ENCODE assay signal across 22 cellular contexts in genomic region chrX:29040160-29040559, GRCh38.
A peak's percentile ranks its signal among the peaks of the same experiment; 100 is the strongest.
DNase-seq lines count a peak whose midpoint lies in the region; ATAC-seq, FAIRE-seq and TF ChIP-seq lines count a peak whose summit lies in the region.
"Had no signal": no experiment of that assay in that cellular context is flagged by ENCODE, and none has a peak within 500 bp of the region (broad histone marks: within the 10 kb centered on the region; RNA-seq: fewer than 3 reads in every experiment).

No MANE protein-coding gene starts in this region.

- no peak overlapping the region for H3K4me3 Mint-ChIP-seq in nephron
- H3K4me3 Mint-ChIP-seq: B cell; CD4-positive, CD25-positive, alpha-beta regulatory T cell; CD8-positive, alpha-beta T cell; HFFc6 had no signal

- TF ChIP-seq RAD21 in A549 (conservative IDR thresholded peaks at IDR 0.05 in 1 of 2, IDR thresholded peaks at IDR 0.05 in 1 of 2), result no peak

- H3K9me3 ChIP-seq in heart right ventricle (no peaks in the 10 kb centered on the region), right cardiac atrium (ENCODE audit: control insufficient read depth, low read length) (no peaks in the 10 kb centered on the region), A549 (no peaks in the 10 kb centered on the region)
- H3K9me3 ChIP-seq in effector memory CD4-positive, alpha-beta T cell (ENCODE audit: control insufficient read depth, low read length), result no peaks in the 10 kb centered on the region
- H3K9me3 ChIP-seq: BLaER1, Caco-2, HAP-1 had no signal

- POLR2A ChIA-PET in A549 (lab: Yijun Ruan, JAX), result no interaction called here

- H3K27me3 ChIP-seq in heart right ventricle (no peaks in the 10 kb centered on the region), right cardiac atrium (ENCODE audit: control insufficient read depth, insufficient read depth) (no peaks in the 10 kb centered on the region)
- H3K27me3 ChIP-seq in effector memory CD4-positive, alpha-beta T cell (replicated peaks; ENCODE audit: control insufficient read depth, insufficient read depth, low read length, poor library complexity, severe bottlenecking), result no peaks in the 10 kb centered on the region
- H3K27me3 ChIP-seq: BLaER1 had no signal

- 45 to 58% methylated on average over 1 of the region's 1 CpG for WGBS in heart right ventricle, 2 donors
- 41% methylated on average over 1 of the region's 1 CpG for WGBS in right cardiac atrium
- WGBS in A549 (ENCODE audit: missing lambda C conversion rate), result 13% methylated on average over 1 of the region's 1 CpG

- no peaks in the 10 kb centered on the region for H3K4me1 ChIP-seq in heart right ventricle
- H3K4me1 ChIP-seq in right cardiac atrium (ENCODE audit: control insufficient read depth, insufficient read depth, low read length), result no peaks in the 10 kb centered on the region
- no peaks in the 10 kb centered on the region for H3K4me1 ChIP-seq in A549
- no peaks in the 10 kb centered on the region for H3K4me1 ChIP-seq in effector memory CD4-positive, alpha-beta T cell (ENCODE audit: control insufficient read depth, insufficient read depth, low read length, poor library complexity, severe bottlenecking)
- H3K4me1 ChIP-seq: Caco-2 had no signal

- H3K36me3 ChIP-seq in heart right ventricle, result no peaks in the 10 kb centered on the region
- H3K36me3 ChIP-seq in effector memory CD4-positive, alpha-beta T cell (ENCODE audit: control insufficient read depth, insufficient read depth, low read length), result no peaks in the 10 kb centered on the region
- H3K36me3 ChIP-seq: BLaER1, HAP-1 had no signal

- peak overlapping the region; percentile 96 to 99 (median 98) for H3K27ac Mint-ChIP-seq in nephron
- H3K27ac Mint-ChIP-seq: B cell; CD4-positive, CD25-positive, alpha-beta regulatory T cell; CD8-positive, alpha-beta T cell; HFFc6 had no signal

- no peaks in the 10 kb centered on the region for H3K27me3 Mint-ChIP-seq in nephron (ENCODE audit: low read depth)
- H3K27me3 Mint-ChIP-seq: B cell; CD4-positive, CD25-positive, alpha-beta regulatory T cell had no signal

- H3K4me2 ChIP-seq in A549, result no peak overlapping the region

- DNase-seq in heart right ventricle (peak in 1 of 2 donors; percentile 6), right cardiac atrium (no peak), A549 (ENCODE audit: low read depth in 1 of 2, low spot score in 1 of 2) (no peak), NCI-H526 treated with DMSO at 0.1 percent for 48 hours (lab: John Stamatoyannopoulos, UW) (peak; percentile 7), GM13977 (ENCODE audit: low spot score) (no peak)
- no peak for DNase-seq in effector memory CD4-positive, alpha-beta T cell
- DNase-seq: Caco-2; CD4-positive, CD25-positive, alpha-beta regulatory T cell; CD8-positive, alpha-beta T cell; DMS153; DND-41; GOT3; HFFc6 had no signal

- H3K27ac ChIP-seq in heart right ventricle, result peak overlapping the region in 4 of 10 donors; percentile 34 to 39 (median 36)
- no peak overlapping the region for H3K27ac ChIP-seq in right cardiac atrium (ENCODE audit: low read length)
- no peak overlapping the region for H3K27ac ChIP-seq in A549
- H3K27ac ChIP-seq in effector memory CD4-positive, alpha-beta T cell (ENCODE audit: insufficient read depth, low read length, poor library complexity, severe bottlenecking), result no peak overlapping the region
- H3K27ac ChIP-seq: BLaER1, C4-2B had no signal

- CTCF ChIA-PET in A549 (lab: Yijun Ruan, JAX), result no interaction called here

- H3K4me1 Mint-ChIP-seq in nephron, result peaks cover 47% of the 10 kb centered on the region
- H3K4me1 Mint-ChIP-seq: B cell; CD4-positive, CD25-positive, alpha-beta regulatory T cell had no signal

- peak; percentile 51 for FAIRE-seq in A549 (lab: Jason Lieb, UNC)
- FAIRE-seq: G401.6, GM12892, H54 had no signal

- TF ChIP-seq POLR2A in A549 (IDR thresholded peaks at IDR 0.05; ENCODE audit: low read length), result no peak

- TF ChIP-seq EP300 in A549 (IDR thresholded peaks at IDR 0.05), result no peak

- no peak overlapping the region for H3K4me3 ChIP-seq in heart right ventricle
- no peak overlapping the region for H3K4me3 ChIP-seq in right cardiac atrium (ENCODE audit: low read length)
- no peak overlapping the region for H3K4me3 ChIP-seq in A549
- H3K4me3 ChIP-seq in effector memory CD4-positive, alpha-beta T cell (ENCODE audit: insufficient read depth, low read depth, low read length, poor library complexity, severe bottlenecking), result no peak overlapping the region
- H3K4me3 ChIP-seq: BLaER1, HAP-1 had no signal

- in situ Hi-C loops in GM13977 (cut with MboI; ENCODE audit: low pct_unique_long_range_greater_than_20kb, low sequenced_read_pairs, unreplicated experiment), result no loop called here

- H3K36me3 Mint-ChIP-seq in nephron (ENCODE audit: low read depth), result no peaks in the 10 kb centered on the region
- H3K36me3 Mint-ChIP-seq: CD4-positive, CD25-positive, alpha-beta regulatory T cell; CD8-positive, alpha-beta T cell had no signal

- H3K9me3 Mint-ChIP-seq in nephron, result no peaks in the 10 kb centered on the region
- H3K9me3 Mint-ChIP-seq: CD8-positive, alpha-beta T cell; HFFc6 had no signal

- peak in 6 of 8 donors; percentile 21 to 88 (median 54) for ATAC-seq in heart right ventricle
- ATAC-seq in right cardiac atrium, result no peak
- ATAC-seq in A549, result no peak
- no peak for ATAC-seq in HG03521 (IDR thresholded peaks at IDR 0.05; ENCODE audit: unreplicated experiment)
- ATAC-seq: CD8-positive, alpha-beta T cell had no signal

- no peak for TF ChIP-seq CTCF in heart right ventricle (IDR thresholded peaks at IDR 0.05)
- TF ChIP-seq CTCF in A549 (IDR thresholded peaks at IDR 0.05), result no peak
- TF ChIP-seq CTCF in nephron (IDR thresholded peaks at IDR 0.05; ENCODE audit: unreplicated experiment in 3 of 3), result no peak
- TF ChIP-seq CTCF in GM13977 (IDR thresholded peaks at IDR 0.05; ENCODE audit: extremely low read depth, insufficient read depth, missing control alignments), result no peak

- intact Hi-C loops in heart right ventricle (cut with DNase I), result loop anchor here in 4 of 10 donors (5.0 to 10.0 kb wide), 2 partner anchors 445 to 453 kb away; partner anchors contain the start of gene IL1RAPL1 (in 3 of the 4)
- intact Hi-C loops in right cardiac atrium (cut with DNase I), result loop anchor here in 1 of 4 donors (5.0 kb wide), 1 partner anchor 453 kb away; the partner anchor contains the start of gene IL1RAPL1

TF ChIP-seq in A549, 52 proteins besides CTCF, POLR2A, EP300 and RAD21 (continues in another document):
- TF ChIP-seq RARB (CRISPR knock-in tag; IDR thresholded peaks at IDR 0.05) (no peak), CHD4 (IDR thresholded peaks at IDR 0.05; ENCODE audit: borderline replicate concordance) (no peak), KDM1A (IDR thresholded peaks at IDR 0.05; ENCODE audit: low read depth) (no peak), RNF2 (IDR thresholded peaks at IDR 0.05; ENCODE audit: borderline replicate concordance, low read depth) (no peak), FOSB (CRISPR knock-in tag; IDR thresholded peaks at IDR 0.05) (no peak), HOXB5 (CRISPR knock-in tag; IDR thresholded peaks at IDR 0.05) (no peak), FOXS1 (CRISPR knock-in tag; IDR thresholded peaks at IDR 0.05) (no peak), JUN (IDR thresholded peaks at IDR 0.05) (no peak), HES2 (IDR thresholded peaks at IDR 0.05) (no peak), MAX (IDR thresholded peaks at IDR 0.05) (no peak), PHF8 (IDR thresholded peaks at IDR 0.05; ENCODE audit: borderline replicate concordance, low read depth) (no peak)
- TF ChIP-seq, protein P1, sequence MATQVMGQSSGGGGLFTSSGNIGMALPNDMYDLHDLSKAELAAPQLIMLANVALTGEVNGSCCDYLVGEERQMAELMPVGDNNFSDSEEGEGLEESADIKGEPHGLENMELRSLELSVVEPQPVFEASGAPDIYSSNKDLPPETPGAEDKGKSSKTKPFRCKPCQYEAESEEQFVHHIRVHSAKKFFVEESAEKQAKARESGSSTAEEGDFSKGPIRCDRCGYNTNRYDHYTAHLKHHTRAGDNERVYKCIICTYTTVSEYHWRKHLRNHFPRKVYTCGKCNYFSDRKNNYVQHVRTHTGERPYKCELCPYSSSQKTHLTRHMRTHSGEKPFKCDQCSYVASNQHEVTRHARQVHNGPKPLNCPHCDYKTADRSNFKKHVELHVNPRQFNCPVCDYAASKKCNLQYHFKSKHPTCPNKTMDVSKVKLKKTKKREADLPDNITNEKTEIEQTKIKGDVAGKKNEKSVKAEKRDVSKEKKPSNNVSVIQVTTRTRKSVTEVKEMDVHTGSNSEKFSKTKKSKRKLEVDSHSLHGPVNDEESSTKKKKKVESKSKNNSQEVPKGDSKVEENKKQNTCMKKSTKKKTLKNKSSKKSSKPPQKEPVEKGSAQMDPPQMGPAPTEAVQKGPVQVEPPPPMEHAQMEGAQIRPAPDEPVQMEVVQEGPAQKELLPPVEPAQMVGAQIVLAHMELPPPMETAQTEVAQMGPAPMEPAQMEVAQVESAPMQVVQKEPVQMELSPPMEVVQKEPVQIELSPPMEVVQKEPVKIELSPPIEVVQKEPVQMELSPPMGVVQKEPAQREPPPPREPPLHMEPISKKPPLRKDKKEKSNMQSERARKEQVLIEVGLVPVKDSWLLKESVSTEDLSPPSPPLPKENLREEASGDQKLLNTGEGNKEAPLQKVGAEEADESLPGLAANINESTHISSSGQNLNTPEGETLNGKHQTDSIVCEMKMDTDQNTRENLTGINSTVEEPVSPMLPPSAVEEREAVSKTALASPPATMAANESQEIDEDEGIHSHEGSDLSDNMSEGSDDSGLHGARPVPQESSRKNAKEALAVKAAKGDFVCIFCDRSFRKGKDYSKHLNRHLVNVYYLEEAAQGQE (IDR thresholded peaks at IDR 0.05), result no peak
- TF ChIP-seq, protein P2, sequence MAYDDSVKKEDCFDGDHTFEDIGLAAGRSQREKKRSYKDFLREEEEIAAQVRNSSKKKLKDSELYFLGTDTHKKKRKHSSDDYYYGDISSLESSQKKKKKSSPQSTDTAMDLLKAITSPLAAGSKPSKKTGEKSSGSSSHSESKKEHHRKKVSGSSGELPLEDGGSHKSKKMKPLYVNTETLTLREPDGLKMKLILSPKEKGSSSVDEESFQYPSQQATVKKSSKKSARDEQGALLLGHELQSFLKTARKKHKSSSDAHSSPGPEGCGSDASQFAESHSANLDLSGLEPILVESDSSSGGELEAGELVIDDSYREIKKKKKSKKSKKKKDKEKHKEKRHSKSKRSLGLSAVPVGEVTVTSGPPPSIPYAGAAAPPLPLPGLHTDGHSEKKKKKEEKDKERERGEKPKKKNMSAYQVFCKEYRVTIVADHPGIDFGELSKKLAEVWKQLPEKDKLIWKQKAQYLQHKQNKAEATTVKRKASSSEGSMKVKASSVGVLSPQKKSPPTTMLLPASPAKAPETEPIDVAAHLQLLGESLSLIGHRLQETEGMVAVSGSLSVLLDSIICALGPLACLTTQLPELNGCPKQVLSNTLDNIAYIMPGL (CRISPR knock-in tag; IDR thresholded peaks at IDR 0.05; ENCODE audit: borderline replicate concordance), result no peak

Comparison
In these comparisons a context has a peak if more than half of its experiments do, and no peak if none do; other contexts are left out.
1. ATAC-seq: peak in heart right ventricle (6 of 8); none in right cardiac atrium (0 of 2), A549 (0 of 2) and HG03521 (single experiment).